In the genomic region with DNA sequence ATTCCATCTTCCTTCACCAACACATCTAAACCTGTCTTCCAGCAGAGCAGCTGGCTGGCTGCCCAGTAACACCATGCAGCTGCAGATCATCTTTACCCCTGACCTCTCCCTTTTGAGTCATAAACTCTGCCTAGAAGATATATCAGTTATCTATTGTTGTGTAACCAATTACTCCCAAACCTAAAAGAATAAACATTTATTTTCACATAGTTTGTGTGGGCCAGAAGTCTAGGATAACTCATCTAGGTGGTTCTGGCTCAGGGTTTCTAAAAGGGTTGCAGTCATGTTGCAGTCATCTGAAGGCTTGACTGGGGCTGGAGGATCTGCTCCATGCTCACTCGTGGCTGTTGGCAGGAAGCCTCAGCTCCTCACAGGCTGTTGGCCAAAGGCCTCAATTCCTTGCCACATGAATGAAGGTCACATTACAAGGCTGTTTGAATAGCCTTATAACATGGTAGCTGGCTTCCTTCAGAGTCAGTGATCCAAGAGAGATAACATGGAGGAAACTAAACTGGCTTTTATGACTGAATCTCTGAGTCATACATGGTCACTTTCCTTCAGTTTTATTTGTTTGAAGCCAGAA, we compare ENCODE assay signal across 13 cellular contexts.
DNase-seq lines count a peak whose midpoint lies in the region; ATAC-seq and TF ChIP-seq lines count a peak whose summit lies in the region.
"Had no signal": no experiment of that assay in that cellular context is flagged by ENCODE, and none has a peak within 500 bp of the region (broad histone marks: within the 10 kb centered on the region; RNA-seq: fewer than 3 reads in every experiment).

No MANE protein-coding gene starts in this region.

- no peak overlapping the region for H3K27ac ChIP-seq in IMR-90 (ENCODE audit: insufficient read depth, low read length)

- H4K5ac ChIP-seq in IMR-90 (ENCODE audit: low read depth, low read length): no peak overlapping the region

- H2BK5ac ChIP-seq in IMR-90 (ENCODE audit: low read depth, low read length, poor library complexity, severe bottlenecking): no peak overlapping the region

- no peak for TF ChIP-seq RAD21 in IMR-90 (IDR thresholded peaks at IDR 0.05; ENCODE audit: low read length)

- POLR2A ChIA-PET in IMR-90 (lab: Charles Lee; ENCODE audit: unreplicated experiment): no interaction called here

- WGBS in IMR-90 (ENCODE audit: extremely low coverage in 2 of 2, insufficient read length in 1 of 2), 2 experiments: no CpG with 5 or more reads among the region's 1 CpG

- no peak overlapping the region for H3K4me3 ChIP-seq in IMR-90 (ENCODE audit: insufficient read depth, low read depth, low read length)

- no peak overlapping the region for H3K23ac ChIP-seq in IMR-90 (ENCODE audit: low read depth, low read length)

- H2AFZ ChIP-seq in IMR-90 (replicated peaks; ENCODE audit: low read length, poor library complexity): no peak overlapping the region

- no peaks in the 10 kb centered on the region for H4K20me1 ChIP-seq in IMR-90 (ENCODE audit: insufficient read depth, low read length)

- CTCF ChIA-PET in IMR-90 (lab: Yijun Ruan, JAX): interaction anchor here (0.6 kb wide), 1 partner anchor 28 kb away, joined by 3 read pairs; no protein-coding TSS in a partner anchor

- no peak overlapping the region for H2BK20ac ChIP-seq in IMR-90 (ENCODE audit: low read depth, low read length)

- ATAC-seq in IMR-90 (ENCODE audit: low read depth) (no peak), HG03469 (IDR thresholded peaks at IDR 0.05; ENCODE audit: unreplicated experiment) (no peak), HG03280 (IDR thresholded peaks at IDR 0.05; ENCODE audit: unreplicated experiment) (no peak), GM18867 (IDR thresholded peaks at IDR 0.05; ENCODE audit: unreplicated experiment) (no peak), HG03460 (IDR thresholded peaks at IDR 0.05; ENCODE audit: unreplicated experiment) (no peak)
- ATAC-seq: stimulated activated effector memory CD8-positive, alpha-beta T cell treated with anti-CD3 and anti-CD28 coated beads, Interleukin-12 subunit alpha, Interleukin-12 subunit beta, amount 100 ng/mL, for 72 hours; T-cell had no signal

- no peak overlapping the region for H2AK5ac ChIP-seq in IMR-90 (ENCODE audit: low read depth, low read length)

- H3K18ac ChIP-seq in IMR-90 (ENCODE audit: low read depth, low read length): no peak overlapping the region

- TF ChIP-seq POLR2A in IMR-90 (IDR thresholded peaks at IDR 0.05; ENCODE audit: low read depth, low read length): no peak

- in situ Hi-C loops in IMR-90 (cut with MboI; ENCODE audit: low sequenced_read_pairs): no loop called here

- H3K36me3 ChIP-seq in IMR-90 (ENCODE audit: control insufficient read depth, insufficient read depth, low read length): no peaks in the 10 kb centered on the region

- H3K79me1 ChIP-seq in IMR-90 (ENCODE audit: low read depth in 1 of 2, low read length in 2 of 2): no peaks in the 10 kb centered on the region

- dilution Hi-C loops in IMR-90 (cut with HindIII; ENCODE audit: low sequenced_read_pairs, unreplicated experiment): no loop called here

- H3K27me3 ChIP-seq in IMR-90 (ENCODE audit: control insufficient read depth, insufficient read depth, low read length): no peaks in the 10 kb centered on the region; the same call in 1 of the 2 replicates

- no peak overlapping the region for H2AK9ac ChIP-seq in IMR-90 (replicated peaks; ENCODE audit: low read depth, low read length, poor library complexity)

- H4K8ac ChIP-seq in IMR-90 (ENCODE audit: low read depth in 2 of 2, low read length in 2 of 2): no peak overlapping the region

- no peak overlapping the region for H3K4ac ChIP-seq in IMR-90 (ENCODE audit: low read depth, low read length)

- no peak overlapping the region for H2BK120ac ChIP-seq in IMR-90 (ENCODE audit: low read depth, low read length)

- DNase-seq in COLO829 (ENCODE audit: low spot score) (peak; percentile 29), IMR-90 (peak; percentile 47), SHP77 (lab: John Stamatoyannopoulos, UW) (peak; percentile 52 to 60), fibroblast of peridontal ligament (ENCODE audit: extremely low read depth) (peak; percentile 23)
- DNase-seq: activated CD8-positive, alpha-beta memory T cell treated with anti-CD3 and anti-CD28 coated beads, Interleukin-2, amount 50 U/mL, for 4 hours; CD4-positive, alpha-beta T cell; NCI-H1417 treated with DMSO at 0.1 percent for 48 hours; T-cell had no signal

- no peak overlapping the region for H3K4me2 ChIP-seq in IMR-90 (ENCODE audit: low read depth, low read length)

- H3K56ac ChIP-seq in IMR-90 (ENCODE audit: extremely low read depth, insufficient read depth, low read length): no peak overlapping the region

- no peaks in the 10 kb centered on the region for H3K4me1 ChIP-seq in IMR-90 (ENCODE audit: control insufficient read depth, insufficient read depth, low read length)

- BruUV-seq in IMR-90 (replicated peaks; lab: Mats Ljungman, UMichigan): no TSS peak

- no peak overlapping the region for H4K91ac ChIP-seq in IMR-90 (ENCODE audit: insufficient read depth, low read depth, low read length)

- no peak for TF ChIP-seq CTCF in IMR-90 (conservative IDR thresholded peaks at IDR 0.05; ENCODE audit: low read depth, low read length)

- intact Hi-C loops in IMR-90 (cut with micrococcal nuclease): no loop called here

- no peak overlapping the region for H3K9ac ChIP-seq in IMR-90 (ENCODE audit: low read depth, low read length)

- H3K9me1 ChIP-seq in IMR-90 (ENCODE audit: insufficient read depth, low read length): no peaks in the 10 kb centered on the region; the same call in 1 of the 2 replicates

- H3K14ac ChIP-seq in IMR-90 (replicated peaks; ENCODE audit: low read depth, low read length): no peak overlapping the region

- H2BK15ac ChIP-seq in IMR-90 (ENCODE audit: low read depth, low read length): no peak overlapping the region

- H3K9me3 ChIP-seq in IMR-90 (ENCODE audit: control insufficient read depth, insufficient read depth, low read length): peaks cover 2% of the 10 kb centered on the region; the same call in 1 of the 2 replicates

TF ChIP-seq in IMR-90, 13 proteins besides CTCF, POLR2A, EP300 and RAD21:
- TF ChIP-seq MXI1 (IDR thresholded peaks at IDR 0.05; ENCODE audit: borderline replicate concordance, low read depth, low read length) (no peak), MAZ (IDR thresholded peaks at IDR 0.05; ENCODE audit: borderline replicate concordance, low read depth, low read length) (no peak), RFX5 (IDR thresholded peaks at IDR 0.05; ENCODE audit: low read depth, low read length) (no peak), NFE2L2 (IDR thresholded peaks at IDR 0.05; ENCODE audit: low read depth, low read length) (no peak), RCOR1 (IDR thresholded peaks at IDR 0.05; ENCODE audit: insufficient replicate concordance, low read length) (no peak), CEBPB (IDR thresholded peaks at IDR 0.05; ENCODE audit: low read depth, low read length) (no peak), SMC3 (IDR thresholded peaks at IDR 0.05; ENCODE audit: low read depth, low read length) (no peak), CHD1 (IDR thresholded peaks at IDR 0.05; ENCODE audit: low read depth, low read length) (no peak), FOS (IDR thresholded peaks at IDR 0.05; ENCODE audit: low read depth, low read length) (no peak), MAFK (IDR thresholded peaks at IDR 0.05; ENCODE audit: low read depth, low read length) (no peak), BHLHE40 (IDR thresholded peaks at IDR 0.05; ENCODE audit: low read depth, low read length) (no peak)
- TF ChIP-seq, protein P1, sequence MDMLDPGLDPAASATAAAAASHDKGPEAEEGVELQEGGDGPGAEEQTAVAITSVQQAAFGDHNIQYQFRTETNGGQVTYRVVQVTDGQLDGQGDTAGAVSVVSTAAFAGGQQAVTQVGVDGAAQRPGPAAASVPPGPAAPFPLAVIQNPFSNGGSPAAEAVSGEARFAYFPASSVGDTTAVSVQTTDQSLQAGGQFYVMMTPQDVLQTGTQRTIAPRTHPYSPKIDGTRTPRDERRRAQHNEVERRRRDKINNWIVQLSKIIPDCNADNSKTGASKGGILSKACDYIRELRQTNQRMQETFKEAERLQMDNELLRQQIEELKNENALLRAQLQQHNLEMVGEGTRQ (IDR thresholded peaks at IDR 0.05; ENCODE audit: low read depth, low read length): no peak
- TF ChIP-seq, protein P2, sequence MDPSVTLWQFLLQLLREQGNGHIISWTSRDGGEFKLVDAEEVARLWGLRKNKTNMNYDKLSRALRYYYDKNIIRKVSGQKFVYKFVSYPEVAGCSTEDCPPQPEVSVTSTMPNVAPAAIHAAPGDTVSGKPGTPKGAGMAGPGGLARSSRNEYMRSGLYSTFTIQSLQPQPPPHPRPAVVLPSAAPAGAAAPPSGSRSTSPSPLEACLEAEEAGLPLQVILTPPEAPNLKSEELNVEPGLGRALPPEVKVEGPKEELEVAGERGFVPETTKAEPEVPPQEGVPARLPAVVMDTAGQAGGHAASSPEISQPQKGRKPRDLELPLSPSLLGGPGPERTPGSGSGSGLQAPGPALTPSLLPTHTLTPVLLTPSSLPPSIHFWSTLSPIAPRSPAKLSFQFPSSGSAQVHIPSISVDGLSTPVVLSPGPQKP (IDR thresholded peaks at IDR 0.05; ENCODE audit: borderline replicate concordance, low read depth, low read length): no peak
TF ChIP-seq in IMR-90: peak in this region for 0.
